Comparison of ENCODE assay signal across 8 cellular contexts in genomic region chr7:150978136-150978789, GRCh38. TPM values are rescaled to one million over a fixed set of nuclear protein-coding genes. Genes with fewer than 3 reads are reported as not detected.
DNase-seq lines count a peak whose midpoint lies in the region; ATAC-seq lines count a peak whose summit lies in the region.

A gene with protein sequence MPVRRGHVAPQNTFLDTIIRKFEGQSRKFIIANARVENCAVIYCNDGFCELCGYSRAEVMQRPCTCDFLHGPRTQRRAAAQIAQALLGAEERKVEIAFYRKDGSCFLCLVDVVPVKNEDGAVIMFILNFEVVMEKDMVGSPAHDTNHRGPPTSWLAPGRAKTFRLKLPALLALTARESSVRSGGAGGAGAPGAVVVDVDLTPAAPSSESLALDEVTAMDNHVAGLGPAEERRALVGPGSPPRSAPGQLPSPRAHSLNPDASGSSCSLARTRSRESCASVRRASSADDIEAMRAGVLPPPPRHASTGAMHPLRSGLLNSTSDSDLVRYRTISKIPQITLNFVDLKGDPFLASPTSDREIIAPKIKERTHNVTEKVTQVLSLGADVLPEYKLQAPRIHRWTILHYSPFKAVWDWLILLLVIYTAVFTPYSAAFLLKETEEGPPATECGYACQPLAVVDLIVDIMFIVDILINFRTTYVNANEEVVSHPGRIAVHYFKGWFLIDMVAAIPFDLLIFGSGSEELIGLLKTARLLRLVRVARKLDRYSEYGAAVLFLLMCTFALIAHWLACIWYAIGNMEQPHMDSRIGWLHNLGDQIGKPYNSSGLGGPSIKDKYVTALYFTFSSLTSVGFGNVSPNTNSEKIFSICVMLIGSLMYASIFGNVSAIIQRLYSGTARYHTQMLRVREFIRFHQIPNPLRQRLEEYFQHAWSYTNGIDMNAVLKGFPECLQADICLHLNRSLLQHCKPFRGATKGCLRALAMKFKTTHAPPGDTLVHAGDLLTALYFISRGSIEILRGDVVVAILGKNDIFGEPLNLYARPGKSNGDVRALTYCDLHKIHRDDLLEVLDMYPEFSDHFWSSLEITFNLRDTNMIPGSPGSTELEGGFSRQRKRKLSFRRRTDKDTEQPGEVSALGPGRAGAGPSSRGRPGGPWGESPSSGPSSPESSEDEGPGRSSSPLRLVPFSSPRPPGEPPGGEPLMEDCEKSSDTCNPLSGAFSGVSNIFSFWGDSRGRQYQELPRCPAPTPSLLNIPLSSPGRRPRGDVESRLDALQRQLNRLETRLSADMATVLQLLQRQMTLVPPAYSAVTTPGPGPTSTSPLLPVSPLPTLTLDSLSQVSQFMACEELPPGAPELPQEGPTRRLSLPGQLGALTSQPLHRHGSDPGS (minus strand): TSS chr7:150978321. CDS start chr7:150977913, 408 bp downstream.

- POLR2A ChIA-PET in activated CD4-positive, alpha-beta T cell treated with anti-CD3 and anti-CD28 coated beads for 36 hours (lab: Charles Lee) = no interaction called here

- H3K9me3 Mint-ChIP-seq in activated CD4-positive, alpha-beta T cell treated with anti-CD3 and anti-CD28 coated beads for 36 hours (ENCODE audit: low read depth) = no peaks in the 10 kb centered on the region
- no peaks in the 10 kb centered on the region for H3K9me3 Mint-ChIP-seq in activated naive CD8-positive, alpha-beta T cell (ENCODE audit: low read depth)

- no peak for ATAC-seq in activated CD4-positive, alpha-beta T cell treated with anti-CD3 and anti-CD28 coated beads for 36 hours
- no peak for ATAC-seq in GM21528 (IDR thresholded peaks at IDR 0.05; ENCODE audit: low FRiP score, unreplicated experiment)

- CTCF ChIA-PET in activated CD4-positive, alpha-beta T cell treated with anti-CD3 and anti-CD28 coated beads for 36 hours (lab: Charles Lee) = interaction anchor here (0.8 kb wide), 1 partner anchor 50 kb away, joined by 4 read pairs; the partner anchor contains the start of gene ABCB8

- no peak within 1 kb of the TSS for H3K27ac Mint-ChIP-seq in activated CD4-positive, alpha-beta T cell treated with anti-CD3 and anti-CD28 coated beads for 36 hours
- no peak within 1 kb of the TSS for H3K27ac Mint-ChIP-seq in activated naive CD8-positive, alpha-beta T cell

- H3K4me3 Mint-ChIP-seq in activated CD4-positive, alpha-beta T cell treated with anti-CD3 and anti-CD28 coated beads for 36 hours = peak within 1 kb of the TSS; percentile 65
- H3K4me3 Mint-ChIP-seq in activated naive CD8-positive, alpha-beta T cell = peak within 1 kb of the TSS; percentile 88

- H3K36me3 Mint-ChIP-seq in activated CD4-positive, alpha-beta T cell treated with anti-CD3 and anti-CD28 coated beads for 36 hours (ENCODE audit: low read depth) = no peaks in the 10 kb centered on the region
- H3K36me3 Mint-ChIP-seq in activated naive CD8-positive, alpha-beta T cell = no peaks in the 10 kb centered on the region

- intact Hi-C loops in activated CD4-positive, alpha-beta T cell treated with anti-CD3 and anti-CD28 coated beads for 36 hours (cut with DNase I, micrococcal nuclease) = no loop called here

- peaks cover 30% of the 10 kb centered on the region for H3K4me1 Mint-ChIP-seq in activated CD4-positive, alpha-beta T cell treated with anti-CD3 and anti-CD28 coated beads for 36 hours
- peaks cover 24% of the 10 kb centered on the region for H3K4me1 Mint-ChIP-seq in activated naive CD8-positive, alpha-beta T cell (ENCODE audit: low read depth)

- DNase-seq in activated CD4-positive, alpha-beta T cell treated with anti-CD3 and anti-CD28 coated beads for 36 hours = peak; percentile 42
- no peak for DNase-seq in activated CD4-positive, alpha-beta T cell treated with anti-CD3 and anti-CD28 coated beads, Interleukin-2, amount 50 U/mL, for 4 hours
- peak; percentile 72 for DNase-seq in NCI-H2196 treated with DMSO at 0.1 percent for 48 hours (lab: John Stamatoyannopoulos, UW; ENCODE audit: unreplicated experiment)
- DNase-seq in hypothalamus (lab: John Stamatoyannopoulos, UW) = peak in 38 of 51 donors; percentile 17 to 78 (median 58)
- peak; percentile 50 for DNase-seq in stimulated activated CD4-positive, alpha-beta T cell treated with anti-CD3 and anti-CD28 coated beads, Interleukin-4, amount 100 ng/mL, for 1 hour
- DNase-seq in cortex of kidney (lab: John Stamatoyannopoulos, UW) = no peak

- H3K27me3 Mint-ChIP-seq in activated CD4-positive, alpha-beta T cell treated with anti-CD3 and anti-CD28 coated beads for 36 hours = peaks cover 48% of the 10 kb centered on the region
- peaks cover 13% of the 10 kb centered on the region for H3K27me3 Mint-ChIP-seq in activated naive CD8-positive, alpha-beta T cell

RNA-seq across cellular contexts. Expression of the gene that starts here (rescaled TPM):
- total RNA-seq in activated CD4-positive, alpha-beta T cell treated with anti-CD3 and anti-CD28 coated beads for 36 hours = under 1 TPM; 0.48 to 0.54 TPM

Comparison
In these comparisons a context has a peak if more than half of its experiments do, and no peak if none do; other contexts are left out.
1. Peak in DNase-seq in activated CD4-positive, alpha-beta T cell treated with anti-CD3 and anti-CD28 coated beads for 36 hours; RNA of the gene not detected or under 1 TPM.
2. DNase-seq: peak in NCI-H2196 treated with DMSO at 0.1 percent for 48 hours (single experiment), hypothalamus (38 of 51) and stimulated activated CD4-positive, alpha-beta T cell treated with anti-CD3 and anti-CD28 coated beads, Interleukin-4, amount 100 ng/mL, for 1 hour (single experiment); none in activated CD4-positive, alpha-beta T cell treated with anti-CD3 and anti-CD28 coated beads, Interleukin-2, amount 50 U/mL, for 4 hours (0 of 2) and cortex of kidney (single experiment).